Comparison of ENCODE assay signal across 34 cellular contexts in the genomic region with DNA sequence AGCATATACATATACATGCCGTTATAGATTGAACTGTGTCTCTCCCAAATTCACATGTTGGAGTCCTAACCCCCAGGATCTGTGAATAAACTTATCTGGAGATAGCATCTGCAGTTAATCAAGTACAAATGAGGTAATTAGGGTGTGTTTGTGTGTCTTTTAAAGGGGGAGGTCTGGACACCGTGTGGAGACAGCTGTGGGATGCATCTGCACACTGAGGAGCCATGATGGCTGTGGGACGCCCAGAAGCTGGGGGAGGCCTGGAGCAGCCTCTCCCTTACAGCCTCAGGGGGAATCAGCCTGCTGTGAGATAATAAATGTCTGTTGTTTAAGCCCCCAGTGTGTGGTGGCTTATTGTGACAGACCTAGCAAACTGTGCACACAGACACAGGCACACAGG. TPM values are rescaled to one million over a fixed set of nuclear protein-coding genes. Genes with fewer than 3 reads are reported as not detected.
DNase-seq lines count a peak whose midpoint lies in the region; ATAC-seq, FAIRE-seq and TF ChIP-seq lines count a peak whose summit lies in the region.
"Had no signal": no experiment of that assay in that cellular context is flagged by ENCODE, and none has a peak within 500 bp of the region (broad histone marks: within the 10 kb centered on the region; RNA-seq: fewer than 3 reads in every experiment).

No MANE protein-coding gene starts in this region.

- no peak overlapping the region for H3K4me3 ChIP-seq in GM23338
- H3K4me3 ChIP-seq: A549, cardiac muscle cell, coronary artery, gastroesophageal sphincter, vagina had no signal

- no peaks in the 10 kb centered on the region for H3K9me2 ChIP-seq in GM23338 (ENCODE audit: insufficient read depth)

- no peak overlapping the region for H3K27ac Mint-ChIP-seq in GM23338
- H3K27ac Mint-ChIP-seq: activated CD8-positive, alpha-beta T cell treated with anti-CD3 and anti-CD28 coated beads for 36 hours; activated naive CD8-positive, alpha-beta T cell; B cell; HFFc6; naive thymus-derived CD8-positive, alpha-beta T cell; stimulated activated naive CD8-positive, alpha-beta T cell treated with anti-CD3 and anti-CD28 coated beads, Interleukin-15, Interleukin-2, amounts not matched to agents 100 ng/mL and 50 ng/mL, for 24 hours had no signal

- H3K27me3 ChIP-seq in GM23338 (ENCODE audit: insufficient read depth) = no peaks in the 10 kb centered on the region
- H3K27me3 ChIP-seq: cardiac muscle cell, gastroesophageal sphincter, vagina had no signal

- no peaks in the 10 kb centered on the region for H3K4me1 ChIP-seq in GM23338 (ENCODE audit: insufficient read depth)
- H3K4me1 ChIP-seq: A549 had no signal

- no peak overlapping the region for H3K4me2 ChIP-seq in GM23338
- H3K4me2 ChIP-seq: A549 had no signal

- DNase-seq in left ventricle myocardium superior (peak; percentile 24), Right ventricle myocardium superior (no peak), RPMI7951 (ENCODE audit: low read depth) (peak; percentile 44), islet precursor cell (peak; percentile 64), D721Med (ENCODE audit: insufficient read length, low spot score) (no peak), GM23338 (ENCODE audit: low spot score) (no peak)
- DNase-seq: activated CD4-positive, CD25-positive, alpha-beta regulatory T cell treated with anti-CD3 and anti-CD28 coated beads, Interleukin-2, amount 50 U/mL, for 72 hours; activated CD8-positive, alpha-beta T cell treated with anti-CD3 and anti-CD28 coated beads for 36 hours; activated T-cell treated with anti-CD3 and anti-CD28 coated beads for 4 hours; anterior cingulate cortex; DMS79 treated with DMSO at 0.1 percent for 48 hours; HFFc6; hypothalamus; immature natural killer cell; Karpas-422; NCI-H1436 treated with DMSO at 0.1 percent for 48 hours; NCI-H524 treated with DMSO at 0.1 percent for 48 hours; RPMI8226; small intestine; T-helper 2 cell had no signal

- peaks cover 11% of the 10 kb centered on the region for H3K4me1 Mint-ChIP-seq in GM23338

- H2AFZ ChIP-seq in GM23338 = no peak overlapping the region

- H3K36me3 Mint-ChIP-seq in GM23338 (ENCODE audit: low read depth) = no peaks in the 10 kb centered on the region
- H3K36me3 Mint-ChIP-seq: activated naive CD8-positive, alpha-beta T cell; naive thymus-derived CD8-positive, alpha-beta T cell had no signal

- TF ChIP-seq CTCF in D721Med (IDR thresholded peaks at IDR 0.05; ENCODE audit: insufficient read depth, missing control alignments) (no peak), GM23338 (conservative IDR thresholded peaks at IDR 0.05; ENCODE audit: low read depth in 2 of 2) (no peak)

- ATAC-seq in left ventricle myocardium superior (no peak), Right ventricle myocardium superior (ENCODE audit: poor library complexity) (no peak), HG02884 (IDR thresholded peaks at IDR 0.05; ENCODE audit: unreplicated experiment) (no peak), GM18907 (IDR thresholded peaks at IDR 0.05; ENCODE audit: unreplicated experiment) (no peak), GM23338 (no peak)
- ATAC-seq: A549; activated CD8-positive, alpha-beta T cell treated with anti-CD3 and anti-CD28 coated beads for 36 hours; esophagus mucosa; gastroesophageal sphincter; naive thymus-derived CD8-positive, alpha-beta T cell had no signal

- no peak overlapping the region for H3K27ac ChIP-seq in GM23338 (ENCODE audit: low read depth)
- H3K27ac ChIP-seq: cardiac muscle cell, coronary artery, HL-60, vagina had no signal

- no peaks in the 10 kb centered on the region for H4K20me1 ChIP-seq in GM23338 (replicated peaks; ENCODE audit: insufficient read depth)

- FAIRE-seq in D721Med (lab: Jason Lieb, UNC) = no peak
- FAIRE-seq: A549, GM18507, small intestine had no signal

- H3K79me2 ChIP-seq in GM23338 (replicated peaks; ENCODE audit: insufficient read depth) = no peaks in the 10 kb centered on the region

- peaks cover 3% of the 10 kb centered on the region for H3K27me3 Mint-ChIP-seq in GM23338 (ENCODE audit: insufficient read depth, low read depth, poor library complexity)

- H3K4me3 Mint-ChIP-seq in GM23338 = no peak overlapping the region
- H3K4me3 Mint-ChIP-seq: activated CD8-positive, alpha-beta T cell treated with anti-CD3 and anti-CD28 coated beads for 36 hours; activated naive CD8-positive, alpha-beta T cell; B cell; HFFc6; immature natural killer cell; naive thymus-derived CD8-positive, alpha-beta T cell; stimulated activated naive CD8-positive, alpha-beta T cell treated with anti-CD3 and anti-CD28 coated beads, Interleukin-15, Interleukin-2, amounts not matched to agents 100 ng/mL and 50 ng/mL, for 24 hours had no signal

- H3K9me3 Mint-ChIP-seq in GM23338 = no peaks in the 10 kb centered on the region
- H3K9me3 Mint-ChIP-seq: activated CD8-positive, alpha-beta T cell treated with anti-CD3 and anti-CD28 coated beads for 36 hours; HFFc6; immature natural killer cell; naive thymus-derived CD8-positive, alpha-beta T cell; stimulated activated naive CD8-positive, alpha-beta T cell treated with anti-CD3 and anti-CD28 coated beads, Interleukin-15, Interleukin-2, amounts not matched to agents 100 ng/mL and 50 ng/mL, for 24 hours had no signal

- H3K36me3 ChIP-seq in GM23338 (ENCODE audit: insufficient read depth) = no peaks in the 10 kb centered on the region
- H3K36me3 ChIP-seq: cardiac muscle cell, gastroesophageal sphincter, vagina had no signal

- peaks cover 11% of the 10 kb centered on the region; the same call in 1 of the 2 replicates for H3F3A ChIP-seq in GM23338 (replicated peaks; ENCODE audit: low read depth)

- intact Hi-C loops in left ventricle myocardium superior (cut with micrococcal nuclease) (no loop called here), Right ventricle myocardium superior (cut with DNase I) (loop anchor here (10.0 kb wide), 1 partner anchor 48 kb away; no protein-coding TSS in a partner anchor)

TF ChIP-seq in GM23338, 12 proteins besides CTCF, POLR2A, EP300 and RAD21 (continues in another document):
- TF ChIP-seq, protein P1, sequence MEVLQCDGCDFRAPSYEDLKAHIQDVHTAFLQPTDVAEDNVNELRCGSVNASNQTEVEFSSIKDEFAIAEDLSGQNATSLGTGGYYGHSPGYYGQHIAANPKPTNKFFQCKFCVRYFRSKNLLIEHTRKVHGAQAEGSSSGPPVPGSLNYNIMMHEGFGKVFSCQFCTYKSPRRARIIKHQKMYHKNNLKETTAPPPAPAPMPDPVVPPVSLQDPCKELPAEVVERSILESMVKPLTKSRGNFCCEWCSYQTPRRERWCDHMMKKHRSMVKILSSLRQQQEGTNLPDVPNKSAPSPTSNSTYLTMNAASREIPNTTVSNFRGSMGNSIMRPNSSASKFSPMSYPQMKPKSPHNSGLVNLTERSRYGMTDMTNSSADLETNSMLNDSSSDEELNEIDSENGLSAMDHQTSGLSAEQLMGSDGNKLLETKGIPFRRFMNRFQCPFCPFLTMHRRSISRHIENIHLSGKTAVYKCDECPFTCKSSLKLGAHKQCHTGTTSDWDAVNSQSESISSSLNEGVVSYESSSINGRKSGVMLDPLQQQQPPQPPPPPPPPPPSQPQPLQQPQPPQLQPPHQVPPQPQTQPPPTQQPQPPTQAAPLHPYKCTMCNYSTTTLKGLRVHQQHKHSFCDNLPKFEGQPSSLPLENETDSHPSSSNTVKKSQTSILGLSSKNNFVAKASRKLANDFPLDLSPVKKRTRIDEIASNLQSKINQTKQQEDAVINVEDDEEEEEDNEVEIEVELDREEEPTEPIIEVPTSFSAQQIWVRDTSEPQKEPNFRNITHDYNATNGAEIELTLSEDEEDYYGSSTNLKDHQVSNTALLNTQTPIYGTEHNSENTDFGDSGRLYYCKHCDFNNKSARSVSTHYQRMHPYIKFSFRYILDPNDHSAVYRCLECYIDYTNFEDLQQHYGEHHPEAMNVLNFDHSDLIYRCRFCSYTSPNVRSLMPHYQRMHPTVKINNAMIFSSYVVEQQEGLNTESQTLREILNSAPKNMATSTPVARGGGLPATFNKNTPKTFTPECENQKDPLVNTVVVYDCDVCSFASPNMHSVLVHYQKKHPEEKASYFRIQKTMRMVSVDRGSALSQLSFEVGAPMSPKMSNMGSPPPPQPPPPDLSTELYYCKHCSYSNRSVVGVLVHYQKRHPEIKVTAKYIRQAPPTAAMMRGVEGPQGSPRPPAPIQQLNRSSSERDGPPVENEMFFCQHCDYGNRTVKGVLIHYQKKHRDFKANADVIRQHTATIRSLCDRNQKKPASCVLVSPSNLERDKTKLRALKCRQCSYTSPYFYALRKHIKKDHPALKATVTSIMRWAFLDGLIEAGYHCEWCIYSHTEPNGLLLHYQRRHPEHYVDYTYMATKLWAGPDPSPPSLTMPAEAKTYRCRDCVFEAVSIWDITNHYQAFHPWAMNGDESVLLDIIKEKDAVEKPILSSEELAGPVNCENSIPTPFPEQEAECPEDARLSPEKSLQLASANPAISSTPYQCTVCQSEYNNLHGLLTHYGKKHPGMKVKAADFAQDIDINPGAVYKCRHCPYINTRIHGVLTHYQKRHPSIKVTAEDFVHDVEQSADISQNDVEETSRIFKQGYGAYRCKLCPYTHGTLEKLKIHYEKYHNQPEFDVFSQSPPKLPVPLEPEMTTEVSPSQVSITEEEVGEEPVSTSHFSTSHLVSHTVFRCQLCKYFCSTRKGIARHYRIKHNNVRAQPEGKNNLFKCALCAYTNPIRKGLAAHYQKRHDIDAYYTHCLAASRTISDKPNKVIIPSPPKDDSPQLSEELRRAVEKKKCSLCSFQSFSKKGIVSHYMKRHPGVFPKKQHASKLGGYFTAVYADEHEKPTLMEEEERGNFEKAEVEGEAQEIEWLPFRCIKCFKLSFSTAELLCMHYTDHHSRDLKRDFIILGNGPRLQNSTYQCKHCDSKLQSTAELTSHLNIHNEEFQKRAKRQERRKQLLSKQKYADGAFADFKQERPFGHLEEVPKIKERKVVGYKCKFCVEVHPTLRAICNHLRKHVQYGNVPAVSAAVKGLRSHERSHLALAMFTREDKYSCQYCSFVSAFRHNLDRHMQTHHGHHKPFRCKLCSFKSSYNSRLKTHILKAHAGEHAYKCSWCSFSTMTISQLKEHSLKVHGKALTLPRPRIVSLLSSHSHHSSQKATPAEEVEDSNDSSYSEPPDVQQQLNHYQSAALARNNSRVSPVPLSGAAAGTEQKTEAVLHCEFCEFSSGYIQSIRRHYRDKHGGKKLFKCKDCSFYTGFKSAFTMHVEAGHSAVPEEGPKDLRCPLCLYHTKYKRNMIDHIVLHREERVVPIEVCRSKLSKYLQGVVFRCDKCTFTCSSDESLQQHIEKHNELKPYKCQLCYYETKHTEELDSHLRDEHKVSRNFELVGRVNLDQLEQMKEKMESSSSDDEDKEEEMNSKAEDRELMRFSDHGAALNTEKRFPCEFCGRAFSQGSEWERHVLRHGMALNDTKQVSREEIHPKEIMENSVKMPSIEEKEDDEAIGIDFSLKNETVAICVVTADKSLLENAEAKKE (CRISPR knock-in tag; IDR thresholded peaks at IDR 0.05) = no peak
- TF ChIP-seq EZH2phosphoT487 (IDR thresholded peaks at IDR 0.05; ENCODE audit: unreplicated experiment) (no peak), EZH2 (IDR thresholded peaks at IDR 0.05; ENCODE audit: low read depth, unreplicated experiment) (no peak)

RNA-seq across cellular contexts. Expression of a gene that starts 51.8 kb away (rescaled TPM):
- total RNA-seq in left ventricle myocardium superior = 52.4 TPM
- 44.2 TPM for total RNA-seq in Right ventricle myocardium superior
- 72.3 and 126 TPM in 2 replicates for total RNA-seq in RPMI7951 (2014; rRNA removed; shearing (Covaris generic))
- 287 and 430 TPM in 2 replicates for total RNA-seq in GM23338 (2014; rRNA removed; shearing (Covaris generic))
- polyA plus RNA-seq in GM23338 (2016; fragmentation: Nextera tagmentation; extraction: Ambion mirVana) = 38.4 and 45.1 TPM in 2 replicates

Comparison
In these comparisons a context has a peak if more than half of its experiments do, and no peak if none do; other contexts are left out.
1. DNase-seq: peak in left ventricle myocardium superior (single experiment), RPMI7951 (single experiment) and islet precursor cell (single experiment); none in Right ventricle myocardium superior (single experiment), D721Med (single experiment) and GM23338 (single experiment).